In the genomic region with DNA sequence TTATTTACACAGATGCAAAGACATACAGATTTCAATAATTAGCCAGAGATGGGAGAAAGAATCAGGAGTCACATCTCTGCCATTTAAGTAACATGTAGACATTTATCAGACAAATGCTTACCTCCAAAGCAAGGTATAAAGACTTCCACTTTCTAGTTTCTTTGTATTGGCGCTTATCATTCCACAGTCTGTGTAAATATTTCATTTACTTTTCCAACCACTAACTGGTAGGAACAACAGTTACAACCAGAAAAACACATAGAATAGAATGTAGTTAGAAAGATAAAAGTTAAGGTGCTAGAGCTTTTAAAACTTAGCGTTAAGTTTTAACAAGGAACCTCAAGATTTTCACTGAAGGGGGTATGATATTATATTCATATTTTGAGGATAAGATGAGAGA, we compare ENCODE assay signal across 8 cellular contexts. TPM values are rescaled to one million over a fixed set of nuclear protein-coding genes. Genes with fewer than 3 reads are reported as not detected.
"Had no signal": no experiment of that assay in that cellular context is flagged by ENCODE, and none has a peak within 500 bp of the region (broad histone marks: within the 10 kb centered on the region; RNA-seq: fewer than 3 reads in every experiment).

No MANE protein-coding gene starts in this region.

- DNase-seq: IMR-90, KBM-7, KG1 had no signal

- H3K27ac Mint-ChIP-seq: IgD-negative memory B cell had no signal

- ATAC-seq: K562 had no signal

- H3K4me3 ChIP-seq: K562 had no signal

- H3K4me1 Mint-ChIP-seq: IgD-negative memory B cell had no signal

- FAIRE-seq: HTR-8/SVneo, K562 had no signal

- H3K36me3 Mint-ChIP-seq: IgD-negative memory B cell had no signal

- H3K27ac ChIP-seq: HL-60 had no signal

- H3K4me3 Mint-ChIP-seq: IgD-negative memory B cell had no signal

- H3K27me3 Mint-ChIP-seq: IgD-negative memory B cell had no signal

RNA-seq across cellular contexts. Expression of gene UGT2B4, which starts 40.9 kb away (rescaled TPM):
- total RNA-seq: HT1080, IMR-90 had no signal
- polyA plus RNA-seq: IgD-negative memory B cell, IMR-90, K562 had no signal
